Comparison of ENCODE assay signal across 18 cellular contexts in genomic region chr2:68834737-68835136, GRCh38. TPM values are rescaled to one million over a fixed set of nuclear protein-coding genes. Genes with fewer than 3 reads are reported as not detected.
DNase-seq lines count a peak whose midpoint lies in the region; ATAC-seq and TF ChIP-seq lines count a peak whose summit lies in the region.
"Had no signal": no experiment of that assay in that cellular context is flagged by ENCODE, and none has a peak within 500 bp of the region (broad histone marks: within the 10 kb centered on the region; RNA-seq: fewer than 3 reads in every experiment).

No MANE protein-coding gene starts in this region.

- no peaks in the 10 kb centered on the region for H3K9me3 Mint-ChIP-seq in activated naive CD8-positive, alpha-beta T cell treated with anti-CD3 and anti-CD28 coated beads, Interleukin-2, amount 50 U/mL, for 24 hours
- peaks cover 1% of the 10 kb centered on the region for H3K9me3 Mint-ChIP-seq in activated naive CD8-positive, alpha-beta T cell treated with anti-CD3 and anti-CD28 coated beads for 36 hours
- H3K9me3 Mint-ChIP-seq: IgD-negative memory B cell had no signal

- no peaks in the 10 kb centered on the region for H3K9me3 ChIP-seq in left lung
- H3K9me3 ChIP-seq: thyroid gland had no signal

- H3K27ac ChIP-seq in left lung, result peak overlapping the region; percentile 45 to 90
- H3K27ac ChIP-seq: thyroid gland had no signal

- intact Hi-C loops in left lung (cut with DNase I), result loop anchor here in 1 of 2 donors (5.0 to 10.0 kb wide), 2 partner anchors 78 to 80 kb away; no protein-coding TSS in a partner anchor

- no peaks in the 10 kb centered on the region for H3K27me3 Mint-ChIP-seq in activated naive CD8-positive, alpha-beta T cell treated with anti-CD3 and anti-CD28 coated beads, Interleukin-2, amount 50 U/mL, for 24 hours
- H3K27me3 Mint-ChIP-seq in activated naive CD8-positive, alpha-beta T cell treated with anti-CD3 and anti-CD28 coated beads for 36 hours, result no peaks in the 10 kb centered on the region
- H3K27me3 Mint-ChIP-seq: activated CD4-positive, alpha-beta memory T cell treated with anti-CD3 and anti-CD28 coated beads for 36 hours; IgD-negative memory B cell had no signal

- H3K4me3 ChIP-seq in left lung, result no peak overlapping the region
- H3K4me3 ChIP-seq: thyroid gland had no signal

- peaks cover 64% of the 10 kb centered on the region for H3K4me1 Mint-ChIP-seq in activated naive CD8-positive, alpha-beta T cell treated with anti-CD3 and anti-CD28 coated beads, Interleukin-2, amount 50 U/mL, for 24 hours
- H3K4me1 Mint-ChIP-seq in activated naive CD8-positive, alpha-beta T cell treated with anti-CD3 and anti-CD28 coated beads for 36 hours, result peaks cover 54% of the 10 kb centered on the region

- no peak for ATAC-seq in activated naive CD8-positive, alpha-beta T cell treated with anti-CD3 and anti-CD28 coated beads, Interleukin-2, amount 50 U/mL, for 24 hours
- ATAC-seq in left lung, result no peak

- H3K36me3 Mint-ChIP-seq in activated naive CD8-positive, alpha-beta T cell treated with anti-CD3 and anti-CD28 coated beads, Interleukin-2, amount 50 U/mL, for 24 hours (ENCODE audit: low read depth), result no peaks in the 10 kb centered on the region
- no peaks in the 10 kb centered on the region for H3K36me3 Mint-ChIP-seq in activated naive CD8-positive, alpha-beta T cell treated with anti-CD3 and anti-CD28 coated beads for 36 hours
- H3K36me3 Mint-ChIP-seq: activated CD4-positive, alpha-beta memory T cell treated with anti-CD3 and anti-CD28 coated beads for 36 hours; IgD-negative memory B cell had no signal

- no peaks in the 10 kb centered on the region for H3K27me3 ChIP-seq in left lung
- H3K27me3 ChIP-seq: thyroid gland had no signal

- H3K36me3 ChIP-seq in left lung, result no peaks in the 10 kb centered on the region
- H3K36me3 ChIP-seq: thyroid gland had no signal

- DNase-seq in activated naive CD8-positive, alpha-beta T cell treated with anti-CD3 and anti-CD28 coated beads, Interleukin-2, amount 50 U/mL, for 24 hours, result no peak
- DNase-seq in activated naive CD8-positive, alpha-beta T cell treated with anti-CD3 and anti-CD28 coated beads for 36 hours, result no peak
- DNase-seq in OCI-M1 (lab: John Stamatoyannopoulos, UW) (peak; percentile 75), left lung (no peak), T-helper 9 cell (no peak), SW 1271 (lab: John Stamatoyannopoulos, UW) (no peak), HK-2 (ENCODE audit: unreplicated experiment) (no peak)
- DNase-seq in stimulated activated CD8-positive, alpha-beta memory T cell treated with anti-CD3 and anti-CD28 coated beads, Interleukin-4, amount 100 ng/mL, for 48 hours, result no peak
- DNase-seq: activated CD4-positive, alpha-beta memory T cell treated with anti-CD3 and anti-CD28 coated beads for 36 hours; amygdala; cerebellar nuclear complex; foreskin fibroblast; HCEC 1CT; NCI-H1436 treated with DMSO at 0.1 percent for 48 hours had no signal

- no peak for TF ChIP-seq CTCF in left lung (IDR thresholded peaks at IDR 0.05)

- no peak overlapping the region for H3K4me3 Mint-ChIP-seq in activated naive CD8-positive, alpha-beta T cell treated with anti-CD3 and anti-CD28 coated beads, Interleukin-2, amount 50 U/mL, for 24 hours
- H3K4me3 Mint-ChIP-seq in activated naive CD8-positive, alpha-beta T cell treated with anti-CD3 and anti-CD28 coated beads for 36 hours, result no peak overlapping the region
- H3K4me3 Mint-ChIP-seq: activated CD4-positive, alpha-beta memory T cell treated with anti-CD3 and anti-CD28 coated beads for 36 hours had no signal

- H3K4me1 ChIP-seq in left lung, result peaks cover 7 to 80% of the 10 kb centered on the region in 2 donors

- peak overlapping the region; percentile 46 for H3K27ac Mint-ChIP-seq in activated naive CD8-positive, alpha-beta T cell treated with anti-CD3 and anti-CD28 coated beads, Interleukin-2, amount 50 U/mL, for 24 hours
- no peak overlapping the region for H3K27ac Mint-ChIP-seq in activated naive CD8-positive, alpha-beta T cell treated with anti-CD3 and anti-CD28 coated beads for 36 hours
- H3K27ac Mint-ChIP-seq: activated CD4-positive, alpha-beta memory T cell treated with anti-CD3 and anti-CD28 coated beads for 36 hours had no signal

RNA-seq across cellular contexts. Expression of gene BMP10, which starts 36.5 kb away (rescaled TPM):
- not detected for total RNA-seq in activated naive CD8-positive, alpha-beta T cell treated with anti-CD3 and anti-CD28 coated beads for 36 hours
- not detected for total RNA-seq in left lung
- total RNA-seq: activated CD4-positive, alpha-beta memory T cell treated with anti-CD3 and anti-CD28 coated beads for 36 hours; renal cortical epithelial cell; SK-MEL-5; thyroid gland had no signal
